8 cellular contexts compared by ENCODE assay signal in the genomic region with DNA sequence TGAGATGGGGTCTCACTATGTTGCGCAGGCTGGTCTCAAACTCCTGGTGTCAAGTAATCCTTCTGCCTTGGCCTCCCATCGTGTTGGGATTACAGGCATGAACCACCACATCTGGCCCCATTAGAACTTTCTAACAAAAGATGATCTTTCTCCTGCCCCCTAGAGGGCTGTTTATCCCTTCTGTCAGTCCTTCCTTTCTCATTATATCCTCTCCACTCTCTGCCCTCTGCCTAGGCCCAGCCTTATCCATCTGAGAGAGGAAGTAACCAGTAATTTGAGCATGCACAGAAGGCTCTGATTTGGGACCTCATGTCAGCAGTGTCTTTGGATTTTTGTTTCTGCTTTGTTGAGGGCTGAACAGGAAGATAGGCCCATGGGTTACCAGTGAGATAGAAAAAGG. TPM values are rescaled to one million over a fixed set of nuclear protein-coding genes. Genes with fewer than 3 reads are reported as not detected.
A peak's percentile ranks its signal among the peaks of the same experiment; 100 is the strongest.
DNase-seq lines count a peak whose midpoint lies in the region; ATAC-seq and TF ChIP-seq lines count a peak whose summit lies in the region.

No MANE protein-coding gene starts in this region.

- no peak overlapping the region for H3K9ac ChIP-seq in mesenchymal stem cell (ENCODE audit: low read length)

- H3K4ac ChIP-seq in mesenchymal stem cell (ENCODE audit: low read depth in 1 of 2, low read length in 2 of 2): no peak overlapping the region

- TF ChIP-seq CTCF in DOHH2 (IDR thresholded peaks at IDR 0.05; ENCODE audit: low read depth, low read length, poor library complexity, severe bottlenecking) (peak; percentile 57), WERI-Rb-1 (IDR thresholded peaks at IDR 0.05; ENCODE audit: low read depth, low read length) (peak; percentile 49; the same call in 1 of the 2 replicates), upper lobe of left lung (IDR thresholded peaks at IDR 0.05) (peak in 1 of 6 experiments; percentile 6), natural killer cell (IDR thresholded peaks at IDR 0.05) (no peak)

- peaks cover 10% of the 10 kb centered on the region for H3K4me1 ChIP-seq in DOHH2 (ENCODE audit: control insufficient read depth, low read length)
- H3K4me1 ChIP-seq in mesenchymal stem cell (ENCODE audit: control insufficient read depth, insufficient read depth, low read depth, low read length): peaks cover 3% of the 10 kb centered on the region
- peaks cover 0 to 8% (median 6%) of the 10 kb centered on the region in 4 donors for H3K4me1 ChIP-seq in upper lobe of left lung

- H3K36me3 ChIP-seq in DOHH2 (ENCODE audit: control insufficient read depth, low read length): peaks cover 7% of the 10 kb centered on the region; the same call in 1 of the 2 replicates
- H3K36me3 ChIP-seq in WERI-Rb-1: peaks cover 4% of the 10 kb centered on the region
- H3K36me3 ChIP-seq in mesenchymal stem cell (ENCODE audit: control insufficient read depth in 1 of 2, insufficient read depth in 2 of 2, low read depth in 1 of 2, low read length in 2 of 2): no peaks in the 10 kb centered on the region
- no peaks in the 10 kb centered on the region for H3K36me3 ChIP-seq in upper lobe of left lung

- ATAC-seq in upper lobe of left lung (ENCODE audit: low FRiP score in 2 of 2): no peak
- no peak for ATAC-seq in natural killer cell
- no peak for ATAC-seq in GM18873 (IDR thresholded peaks at IDR 0.05; ENCODE audit: low FRiP score, unreplicated experiment)

- H2BK15ac ChIP-seq in mesenchymal stem cell (ENCODE audit: low read depth, poor library complexity, severe bottlenecking): no peak overlapping the region

- H2BK12ac ChIP-seq in mesenchymal stem cell (ENCODE audit: low read length in 2 of 2): no peak overlapping the region

- H3K23ac ChIP-seq in mesenchymal stem cell (ENCODE audit: low read length in 2 of 2): no peak overlapping the region

- H3K27me3 ChIP-seq in DOHH2 (ENCODE audit: control insufficient read depth, low read length) (no peaks in the 10 kb centered on the region), WERI-Rb-1 (ENCODE audit: insufficient read depth, low read depth, severe bottlenecking) (no peaks in the 10 kb centered on the region), mesenchymal stem cell (ENCODE audit: control insufficient read depth in 1 of 2, insufficient read depth in 1 of 2, low read length in 2 of 2) (no peaks in the 10 kb centered on the region), upper lobe of left lung (no peaks in the 10 kb centered on the region)

- no peak overlapping the region for H3K4me2 ChIP-seq in DOHH2 (ENCODE audit: low read length)
- no peak overlapping the region for H3K4me2 ChIP-seq in mesenchymal stem cell (ENCODE audit: low read length, poor library complexity, severe bottlenecking)

- peaks cover 11% of the 10 kb centered on the region in 2 donors for H3K4me1 Mint-ChIP-seq in natural killer cell

- H3K9me3 ChIP-seq in DOHH2 (ENCODE audit: control insufficient read depth, insufficient read depth, low read length): peaks cover 9% of the 10 kb centered on the region
- peaks cover 11% of the 10 kb centered on the region for H3K9me3 ChIP-seq in WERI-Rb-1 (ENCODE audit: severe bottlenecking)
- H3K9me3 ChIP-seq in mesenchymal stem cell (ENCODE audit: control insufficient read depth, low read length): no peaks in the 10 kb centered on the region
- no peaks in the 10 kb centered on the region for H3K9me3 ChIP-seq in upper lobe of left lung

- H3K79me1 ChIP-seq in mesenchymal stem cell (replicated peaks; ENCODE audit: low read length, poor library complexity, severe bottlenecking): no peaks in the 10 kb centered on the region

- H4K20me1 ChIP-seq in DOHH2 (ENCODE audit: control insufficient read depth, insufficient read depth, low read depth, low read length): no peaks in the 10 kb centered on the region

- no peak overlapping the region for H3K4me3 Mint-ChIP-seq in natural killer cell

- no peak overlapping the region for H2BK120ac ChIP-seq in mesenchymal stem cell (ENCODE audit: low read depth, low read length)

- TF ChIP-seq EP300 in upper lobe of left lung (IDR thresholded peaks at IDR 0.05): no peak

- peak overlapping the region in 1 of 2 donors; percentile 2 for H3K27ac Mint-ChIP-seq in natural killer cell

- no peak overlapping the region for H4K8ac ChIP-seq in mesenchymal stem cell (ENCODE audit: low read length)

- H4K91ac ChIP-seq in mesenchymal stem cell (ENCODE audit: low read length): no peak overlapping the region

- H3K4me3 ChIP-seq in DOHH2 (ENCODE audit: low read length) (no peak overlapping the region), WERI-Rb-1 (ENCODE audit: low read depth, low read length) (no peak overlapping the region), mesenchymal stem cell (ENCODE audit: insufficient read depth in 1 of 2, low read depth in 1 of 2, low read length in 2 of 2) (no peak overlapping the region), upper lobe of left lung (no peak overlapping the region)

- DNase-seq in LHCN-M2 (ENCODE audit: low read depth): peak; percentile 31
- DNase-seq in WERI-Rb-1: peak; percentile 35
- peak; percentile 22 for DNase-seq in mesenchymal stem cell
- DNase-seq in upper lobe of left lung: no peak
- no peak for DNase-seq in NCI-H1092 treated with DMSO at 0.1 percent for 48 hours (lab: John Stamatoyannopoulos, UW)
- DNase-seq in natural killer cell: no peak

- H3F3A ChIP-seq in DOHH2 (ENCODE audit: control insufficient read depth, insufficient read depth): peaks cover 3% of the 10 kb centered on the region

- no peaks in the 10 kb centered on the region for H3K9me2 ChIP-seq in DOHH2 (replicated peaks; ENCODE audit: control insufficient read depth, low read length)

- H3K18ac ChIP-seq in mesenchymal stem cell (ENCODE audit: low read depth in 1 of 2, low read length in 2 of 2): no peak overlapping the region

- H3K9me3 Mint-ChIP-seq in natural killer cell: no peaks in the 10 kb centered on the region

- no peak overlapping the region for H3K14ac ChIP-seq in mesenchymal stem cell (ENCODE audit: low read length in 2 of 2)

- H3K27me3 Mint-ChIP-seq in natural killer cell (ENCODE audit: low read depth in 2 of 2): no peaks in the 10 kb centered on the region

- no peaks in the 10 kb centered on the region for H3K36me3 Mint-ChIP-seq in natural killer cell

- intact Hi-C loops in natural killer cell (cut with micrococcal nuclease): no loop called here

- H3K27ac ChIP-seq in DOHH2 (ENCODE audit: low read depth, low read length) (no peak overlapping the region), WERI-Rb-1 (no peak overlapping the region), mesenchymal stem cell (ENCODE audit: low read length, poor library complexity, severe bottlenecking) (no peak overlapping the region), upper lobe of left lung (no peak overlapping the region)

- WGBS in mesenchymal stem cell: 65% methylated on average over 2 of the region's 2 CpGs
- 79% methylated on average over 2 of the region's 2 CpGs for WGBS in upper lobe of left lung, 2 donors

- no peak overlapping the region for H2AK5ac ChIP-seq in mesenchymal stem cell (ENCODE audit: low read length, severe bottlenecking)

- H2AFZ ChIP-seq in mesenchymal stem cell (ENCODE audit: low read depth, low read length): no peak overlapping the region

- TF ChIP-seq POLR2A in upper lobe of left lung (IDR thresholded peaks at IDR 0.05): no peak

- no peak overlapping the region for H2BK5ac ChIP-seq in mesenchymal stem cell (ENCODE audit: low read depth, low read length, poor library complexity, severe bottlenecking)

- H3K79me2 ChIP-seq in DOHH2 (ENCODE audit: control insufficient read depth, low read length): peaks cover 10% of the 10 kb centered on the region

RNA-seq across cellular contexts. Expression of gene DHX40, which starts 4.4 kb away (rescaled TPM):
- total RNA-seq in LHCN-M2 (2014; rRNA removed) (39.2 and 39.7 TPM in 2 replicates), upper lobe of left lung (10 to 100 TPM; 11.8 to 63.2 (median 21.0) TPM), natural killer cell (10 to 100 TPM; 43.0 to 47.4 (median 46.6) TPM)
- 11.9 TPM for polyA plus RNA-seq in LHCN-M2 (2012)
- 17.8 TPM for polyA plus RNA-seq in mesenchymal stem cell (2013, experiment 1 of 2)
- polyA plus RNA-seq in mesenchymal stem cell (2013, experiment 2 of 2): 18.4 TPM

RNA-seq across cellular contexts. Expression of gene CLTC, which starts 58.7 kb away (rescaled TPM):
- 389 and 434 TPM in 2 replicates for total RNA-seq in LHCN-M2 (2014; rRNA removed)
- polyA plus RNA-seq in LHCN-M2 (2012): 157 TPM
- polyA plus RNA-seq in mesenchymal stem cell (2013, experiment 1 of 2): 198 TPM
- polyA plus RNA-seq in mesenchymal stem cell (2013, experiment 2 of 2): 188 TPM
- total RNA-seq in upper lobe of left lung: 100 to 1,000 TPM; 113 to 266 (median 192) TPM
- total RNA-seq in natural killer cell: 100 to 1,000 TPM; 116 to 127 (median 117) TPM

Comparison
In these comparisons a context has a peak if more than half of its experiments do, and no peak if none do; other contexts are left out.
1. DNase-seq: peak in LHCN-M2 (single experiment), WERI-Rb-1 (single experiment) and mesenchymal stem cell (single experiment); none in upper lobe of left lung (0 of 2), NCI-H1092 treated with DMSO at 0.1 percent for 48 hours (single experiment) and natural killer cell (single experiment).